Comparison of ENCODE assay signal across 9 cellular contexts in the genomic region with DNA sequence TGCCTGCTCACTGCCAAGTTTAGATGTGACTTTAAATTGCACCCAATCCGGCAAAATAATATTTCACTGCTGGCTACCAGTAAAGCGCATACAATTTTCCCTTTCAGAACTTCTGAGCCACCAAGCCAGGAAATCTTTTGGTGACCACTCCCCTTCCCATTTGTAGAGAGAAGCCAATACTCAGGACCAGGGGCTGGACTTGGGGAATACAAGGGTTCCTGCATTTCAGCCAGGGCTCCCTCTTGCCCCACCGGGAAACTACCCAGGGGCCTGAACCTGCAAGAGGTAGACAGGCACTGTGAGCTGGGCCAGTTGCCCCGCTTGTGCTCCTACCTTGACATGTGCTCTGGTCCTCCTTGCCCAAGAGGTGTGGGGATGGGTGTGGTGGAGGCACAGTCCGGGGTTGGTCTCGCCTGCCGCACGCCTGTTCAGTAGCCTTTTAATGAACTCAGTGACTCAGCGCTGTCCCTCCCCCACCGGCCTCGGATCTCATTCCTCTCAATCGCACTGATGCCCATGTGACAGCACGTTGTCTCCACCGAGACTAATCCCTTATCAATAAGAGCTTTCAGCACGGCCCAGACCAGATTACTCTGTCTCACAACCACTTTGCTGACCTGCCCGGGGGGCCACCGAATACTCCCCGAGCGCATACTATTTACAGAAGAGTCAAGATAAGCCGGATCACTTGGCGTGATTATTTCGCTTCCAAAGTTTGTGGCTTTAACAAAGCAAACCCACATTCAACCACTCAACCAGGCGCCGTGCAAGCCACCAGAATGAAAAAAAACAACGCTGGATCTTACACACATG.
DNase-seq lines count a peak whose midpoint lies in the region; ATAC-seq and TF ChIP-seq lines count a peak whose summit lies in the region.
"Had no signal": no experiment of that assay in that cellular context is flagged by ENCODE, and none has a peak within 500 bp of the region (broad histone marks: within the 10 kb centered on the region; RNA-seq: fewer than 3 reads in every experiment).

No MANE protein-coding gene starts in this region.

- intact Hi-C loops in left cardiac atrium (cut with DNase I): loop anchor here (5.0 to 10.0 kb wide), 2 partner anchors 92 to 111 kb away; no protein-coding TSS in a partner anchor
- intact Hi-C loops in psoas muscle (cut with DNase I): loop anchor here in 1 of 2 donors (5.0 to 10.0 kb wide), 2 partner anchors 89 to 312 kb away; partner anchors contain the start of gene YTHDC2

- ATAC-seq in left cardiac atrium (peak; percentile 87 to 95), psoas muscle (peak; percentile 79 to 89 (median 86)), HG03571 (IDR thresholded peaks at IDR 0.05; ENCODE audit: unreplicated experiment) (no peak), GM18498 (IDR thresholded peaks at IDR 0.05; ENCODE audit: unreplicated experiment) (no peak)

- H3K36me3 ChIP-seq in WERI-Rb-1 (peaks cover 63% of the 10 kb centered on the region), psoas muscle (ENCODE audit: insufficient read depth in 1 of 2, low read depth in 1 of 2) (no peaks in the 10 kb centered on the region)

- H3K4me3 ChIP-seq in WERI-Rb-1 (ENCODE audit: low read depth, low read length) (peak overlapping the region; percentile 87), psoas muscle (peak overlapping the region; percentile 31)

- H3K27ac ChIP-seq in WERI-Rb-1 (peak overlapping the region; percentile 90), psoas muscle (peak overlapping the region; percentile 57)

- WGBS in psoas muscle, 3 donors: 65 to 81% (median 76%) methylated on average over 25 of the region's 25 CpGs

- DNase-seq in H4 (ENCODE audit: low spot score): peak; percentile 85
- peak; percentile 99 for DNase-seq in WERI-Rb-1
- DNase-seq in left cardiac atrium: peak; percentile 87
- DNase-seq in psoas muscle: peak; percentile 53 to 83
- DNase-seq in activated naive CD4-positive, alpha-beta T cell treated with anti-CD3 and anti-CD28 coated beads, Interleukin-2, amount 50 U/mL, for 16 hours: no peak
- no peak for DNase-seq in NCI-H2029 treated with DMSO at 0.1 percent for 48 hours (lab: John Stamatoyannopoulos, UW)
- DNase-seq: NCI-H187 treated with DMSO at 0.1 percent for 48 hours had no signal

- H3K9me3 ChIP-seq in WERI-Rb-1 (ENCODE audit: severe bottlenecking) (no peaks in the 10 kb centered on the region), psoas muscle (no peaks in the 10 kb centered on the region)

- H3K4me1 ChIP-seq in psoas muscle: peaks cover 19% of the 10 kb centered on the region

- TF ChIP-seq CTCF in WERI-Rb-1 (IDR thresholded peaks at IDR 0.05; ENCODE audit: low read depth, low read length) (no peak), psoas muscle (IDR thresholded peaks at IDR 0.05) (no peak)

- H3K27me3 ChIP-seq in WERI-Rb-1 (ENCODE audit: insufficient read depth, low read depth, severe bottlenecking) (no peaks in the 10 kb centered on the region), psoas muscle (ENCODE audit: insufficient read depth in 3 of 3, low read length in 2 of 3) (no peaks in the 10 kb centered on the region)

Comparison
In these comparisons a context has a peak if more than half of its experiments do, and no peak if none do; other contexts are left out.
1. DNase-seq: peak in H4 (single experiment), WERI-Rb-1 (single experiment), left cardiac atrium (single experiment) and psoas muscle (2 of 2); none in activated naive CD4-positive, alpha-beta T cell treated with anti-CD3 and anti-CD28 coated beads, Interleukin-2, amount 50 U/mL, for 16 hours (single experiment) and NCI-H2029 treated with DMSO at 0.1 percent for 48 hours (single experiment).
2. ATAC-seq: peak in left cardiac atrium (2 of 2) and psoas muscle (4 of 4); none in HG03571 (single experiment) and GM18498 (single experiment).